In the genomic region with DNA sequence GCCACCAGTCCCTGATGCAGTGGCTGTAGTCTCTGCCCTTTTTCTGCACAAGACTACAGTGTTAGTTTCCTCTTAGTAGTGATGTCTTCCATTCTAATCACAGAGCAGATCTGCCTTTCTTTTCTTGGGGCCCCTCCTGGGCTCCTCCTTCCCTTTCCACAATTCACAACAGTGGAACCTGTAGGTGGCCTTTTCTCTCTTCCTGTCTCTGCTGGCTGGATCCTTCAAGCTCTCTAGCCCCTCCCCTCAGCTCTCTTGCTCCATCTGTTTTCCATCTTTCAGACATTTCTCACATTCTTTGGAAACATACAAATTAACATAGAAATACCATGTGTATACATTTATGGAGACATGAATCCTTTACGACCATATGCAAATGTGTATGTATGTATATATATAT, we compare ENCODE assay signal across 10 cellular contexts. TPM values are rescaled to one million over a fixed set of nuclear protein-coding genes. Genes with fewer than 3 reads are reported as not detected.
DNase-seq lines count a peak whose midpoint lies in the region; ATAC-seq and TF ChIP-seq lines count a peak whose summit lies in the region.
"Had no signal": no experiment of that assay in that cellular context is flagged by ENCODE, and none has a peak within 500 bp of the region (broad histone marks: within the 10 kb centered on the region; RNA-seq: fewer than 3 reads in every experiment).

No MANE protein-coding gene starts in this region.

- H3K4me1 ChIP-seq in iPS DF 6.9 (ENCODE audit: control insufficient read depth, insufficient read depth, low read length) (no peaks in the 10 kb centered on the region; the same call in 1 of the 2 replicates), skeletal muscle satellite cell (ENCODE audit: control insufficient read depth, insufficient read depth, low read length) (no peaks in the 10 kb centered on the region)

- no peak for ATAC-seq in HG02870 (IDR thresholded peaks at IDR 0.05; ENCODE audit: unreplicated experiment)
- ATAC-seq: natural killer cell had no signal

- H3K27me3 ChIP-seq in iPS DF 6.9 (ENCODE audit: control insufficient read depth, insufficient read depth, low read length) (no peaks in the 10 kb centered on the region), skeletal muscle satellite cell (ENCODE audit: control insufficient read depth, insufficient read depth, low read length) (no peaks in the 10 kb centered on the region)

- no peak for TF ChIP-seq CTCF in GM10248 (IDR thresholded peaks at IDR 0.05; ENCODE audit: control extremely low read depth, extremely low read depth, low read depth, missing control alignments)

- WGBS in iPS DF 6.9 (ENCODE audit: insufficient coverage, insufficient read length): no CpG with 5 or more reads among the region's 1 CpG

- peak; percentile 26 for DNase-seq in HCEC 1CT
- peak; percentile 4 for DNase-seq in astrocyte of the hippocampus (ENCODE audit: low read depth, low spot score)
- no peak for DNase-seq in iPS DF 6.9 (ENCODE audit: low read depth, low spot score)
- DNase-seq in central memory CD4-positive, alpha-beta T cell: no peak
- DNase-seq in GM10248 (ENCODE audit: extremely low spot score): no peak
- DNase-seq: natural killer cell, T1000 had no signal

- no peaks in the 10 kb centered on the region for H3K9me3 ChIP-seq in iPS DF 6.9 (ENCODE audit: control insufficient read depth, insufficient read depth, low read length)
- H3K9me3 ChIP-seq in skeletal muscle satellite cell (replicated peaks; ENCODE audit: low read length): no peaks in the 10 kb centered on the region

- H3K36me3 ChIP-seq in iPS DF 6.9 (ENCODE audit: control insufficient read depth, insufficient read depth, low read length) (no peaks in the 10 kb centered on the region), skeletal muscle satellite cell (ENCODE audit: insufficient read depth, low read length) (no peaks in the 10 kb centered on the region)

- POLR2A ChIA-PET in GM10248 (lab: Yijun Ruan, JAX): no interaction called here

- H3K9ac ChIP-seq in skeletal muscle satellite cell (ENCODE audit: low read depth, low read length): no peak overlapping the region

- peak overlapping the region; percentile 13 for H3K4me2 ChIP-seq in skeletal muscle satellite cell (ENCODE audit: low read length)

- CTCF ChIA-PET in GM10248 (lab: Yijun Ruan, JAX): no interaction called here

- H3K4me3 ChIP-seq in iPS DF 6.9 (ENCODE audit: low read length) (peak overlapping the region; percentile 37; the same call in 1 of the 2 replicates), skeletal muscle satellite cell (ENCODE audit: low read length) (no peak overlapping the region)
- H3K4me3 ChIP-seq: K562 had no signal

- no peak overlapping the region for H3K27ac ChIP-seq in iPS DF 6.9 (ENCODE audit: low read length)

RNA-seq across cellular contexts. Expression of a gene that starts 0.3 kb away (rescaled TPM):
- total RNA-seq in skeletal muscle satellite cell (2012; rRNA removed): 0.22 and 0.51 TPM in 2 replicates

RNA-seq across cellular contexts. Expression of a gene that starts 16.1 kb away (rescaled TPM):
- total RNA-seq in skeletal muscle satellite cell (2012; rRNA removed): 6.8 and 10.4 TPM in 2 replicates

Comparison
In these comparisons a context has a peak if more than half of its experiments do, and no peak if none do; other contexts are left out.
1. DNase-seq: peak in HCEC 1CT (single experiment) and astrocyte of the hippocampus (single experiment); none in iPS DF 6.9 (single experiment), central memory CD4-positive, alpha-beta T cell (single experiment) and GM10248 (single experiment).